In the genomic region with DNA sequence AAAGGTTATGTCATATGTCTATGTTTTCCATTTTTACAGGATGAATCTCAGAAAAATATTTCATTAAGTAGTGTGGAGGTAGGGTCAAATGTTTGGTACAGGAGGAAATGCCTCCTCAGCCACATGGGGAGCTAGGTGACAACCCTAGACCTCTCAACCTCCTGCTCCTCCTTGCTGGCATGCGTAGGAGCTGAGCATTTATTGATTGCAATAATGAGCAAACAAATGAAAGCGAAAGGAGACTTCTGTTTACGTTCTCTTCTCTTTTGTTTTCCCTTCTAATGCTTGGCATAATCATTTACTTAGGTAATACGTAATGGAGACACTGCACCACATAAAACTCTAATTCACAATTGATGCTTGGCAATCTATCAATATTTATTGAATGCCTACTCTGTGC, we compare ENCODE assay signal across 31 cellular contexts.
"Had no signal": no experiment of that assay in that cellular context is flagged by ENCODE, and none has a peak within 500 bp of the region (broad histone marks: within the 10 kb centered on the region; RNA-seq: fewer than 3 reads in every experiment).

No MANE protein-coding gene starts in this region.

- H3K27ac ChIP-seq: breast epithelium, pancreas, psoas muscle, suprapubic skin, tibial artery, upper lobe of right lung, WERI-Rb-1 had no signal

- H3K9me3 Mint-ChIP-seq: activated naive CD4-positive, alpha-beta T cell treated with anti-CD3 and anti-CD28 coated beads, Interleukin-2, amount 50 U/mL, for 72 hours; activated T-cell treated with anti-CD3 and anti-CD28 coated beads, Interleukin-2, amount 50 U/mL, for 24 hours; activated T-helper 17 cell treated with anti-CD3 and anti-CD28 coated beads, Interleukin-2, amount 50 U/mL, for 72 hours; neural crest cell; stimulated activated naive B cell treated with anti-CD40 and anti-IgM and Interleukin-4, amounts not matched to agents 10 μg/mL and 1 μg/mL and 100 μg/mL, for 72 hours had no signal

- H3K4me3 Mint-ChIP-seq: activated T-cell treated with anti-CD3 and anti-CD28 coated beads, Interleukin-2, amount 50 U/mL, for 24 hours; activated T-helper 17 cell treated with anti-CD3 and anti-CD28 coated beads, Interleukin-2, amount 50 U/mL, for 72 hours; endodermal cell; naive thymus-derived CD8-positive, alpha-beta T cell; neural crest cell; stimulated activated naive B cell treated with anti-CD40 and anti-IgM and Interleukin-4, amounts not matched to agents 10 μg/mL and 1 μg/mL and 100 μg/mL, for 72 hours had no signal

- H3K4me3 ChIP-seq: breast epithelium, pancreas, psoas muscle, suprapubic skin, tibial artery, upper lobe of right lung had no signal

- H3K27me3 ChIP-seq: breast epithelium, pancreas, suprapubic skin, upper lobe of right lung had no signal

- H3K36me3 Mint-ChIP-seq: activated naive CD4-positive, alpha-beta T cell treated with anti-CD3 and anti-CD28 coated beads, Interleukin-2, amount 50 U/mL, for 72 hours; naive thymus-derived CD8-positive, alpha-beta T cell; stimulated activated naive B cell treated with anti-CD40 and anti-IgM and Interleukin-4, amounts not matched to agents 10 μg/mL and 1 μg/mL and 100 μg/mL, for 72 hours had no signal

- DNase-seq: activated CD4-positive, alpha-beta T cell treated with anti-CD3 and anti-CD28 coated beads for 48 hours; activated CD4-positive, alpha-beta T cell treated with anti-CD3 and anti-CD28 coated beads, Interleukin-2, amount 50 U/mL, for 48 hours; activated CD8-positive, alpha-beta memory T cell treated with anti-CD3 and anti-CD28 coated beads for 24 hours; activated CD8-positive, alpha-beta memory T cell treated with anti-CD3 and anti-CD28 coated beads, Interleukin-2, amount 50 U/mL, for 4 hours; activated naive CD4-positive, alpha-beta T cell; activated T-cell treated with anti-CD3 and anti-CD28 coated beads, Interleukin-2, amount 50 U/mL, for 24 hours; central memory CD4-positive, alpha-beta T cell; endodermal cell; foreskin fibroblast; head of caudate nucleus; hippocampal formation; kidney; midbrain; naive thymus-derived CD8-positive, alpha-beta T cell; nucleus accumbens; pancreas; psoas muscle; stimulated activated CD4-positive, alpha-beta T cell treated with anti-CD3 and anti-CD28 coated beads, Interleukin-15, amount 100 ng/mL, for 24 hours; stimulated activated CD4-positive, alpha-beta T cell treated with anti-CD3 and anti-CD28 coated beads, Interleukin-2, amount 100 ng/mL, for 24 hours; stimulated activated naive B cell treated with anti-CD40 and anti-IgM and Interleukin-4, amounts not matched to agents 10 μg/mL and 1 μg/mL and 100 μg/mL, for 72 hours; T-helper 9 cell; tibial artery; upper lobe of right lung; WERI-Rb-1 had no signal

- H3K27me3 Mint-ChIP-seq: naive thymus-derived CD8-positive, alpha-beta T cell had no signal

- H3K36me3 ChIP-seq: breast epithelium, pancreas, suprapubic skin, tibial artery, upper lobe of right lung, WERI-Rb-1 had no signal

- H3K4me1 Mint-ChIP-seq: activated T-helper 17 cell treated with anti-CD3 and anti-CD28 coated beads, Interleukin-2, amount 50 U/mL, for 72 hours; naive thymus-derived CD8-positive, alpha-beta T cell; neural crest cell; stimulated activated naive B cell treated with anti-CD40 and anti-IgM and Interleukin-4, amounts not matched to agents 10 μg/mL and 1 μg/mL and 100 μg/mL, for 72 hours had no signal

- H3K9me3 ChIP-seq: breast epithelium, pancreas, psoas muscle, suprapubic skin, tibial artery, upper lobe of right lung had no signal

- ATAC-seq: activated CD4-positive, CD25-positive, alpha-beta regulatory T cell treated with anti-CD3 and anti-CD28 coated beads, Interleukin-2, amount 50 U/mL, for 24 hours; activated naive CD4-positive, alpha-beta T cell treated with anti-CD3 and anti-CD28 coated beads, Interleukin-2, amount 50 U/mL, for 72 hours; activated T-helper 17 cell treated with anti-CD3 and anti-CD28 coated beads, Interleukin-2, amount 50 U/mL, for 72 hours; esophagus mucosa; naive thymus-derived CD8-positive, alpha-beta T cell; pancreas; psoas muscle; stimulated activated naive B cell treated with anti-CD40 and anti-IgM and Interleukin-4, amounts not matched to agents 10 μg/mL and 1 μg/mL and 100 μg/mL, for 72 hours; upper lobe of right lung had no signal

- H3K4me1 ChIP-seq: breast epithelium, pancreas, psoas muscle, tibial artery, upper lobe of right lung had no signal

- H3K27ac Mint-ChIP-seq: activated naive CD4-positive, alpha-beta T cell treated with anti-CD3 and anti-CD28 coated beads, Interleukin-2, amount 50 U/mL, for 72 hours; activated T-cell treated with anti-CD3 and anti-CD28 coated beads, Interleukin-2, amount 50 U/mL, for 24 hours; activated T-helper 17 cell treated with anti-CD3 and anti-CD28 coated beads, Interleukin-2, amount 50 U/mL, for 72 hours; endodermal cell; naive thymus-derived CD8-positive, alpha-beta T cell; stimulated activated naive B cell treated with anti-CD40 and anti-IgM and Interleukin-4, amounts not matched to agents 10 μg/mL and 1 μg/mL and 100 μg/mL, for 72 hours had no signal
